In genomic region chr1:91511386-91511785, GRCh38 we compare ENCODE assay signal across 8 cellular contexts. TPM values are rescaled to one million over a fixed set of nuclear protein-coding genes. Genes with fewer than 3 reads are reported as not detected.
DNase-seq lines count a peak whose midpoint lies in the region; ATAC-seq, FAIRE-seq and TF ChIP-seq lines count a peak whose summit lies in the region.

No MANE protein-coding gene starts in this region.

- H3K36me3 ChIP-seq in RWPE2 (ENCODE audit: low read depth): peaks cover 98% of the 10 kb centered on the region
- H3K36me3 ChIP-seq in small intestine (ENCODE audit: control insufficient read depth in 2 of 2, insufficient read depth in 2 of 2, low read length in 2 of 2): peaks cover 0 to 2% of the 10 kb centered on the region in 2 donors

- H3K9me3 Mint-ChIP-seq in activated naive CD8-positive, alpha-beta T cell treated with anti-CD3 and anti-CD28 coated beads, Interleukin-2, amount 50 U/mL, for 24 hours: no peaks in the 10 kb centered on the region

- H3K4me1 ChIP-seq in RWPE2 (ENCODE audit: insufficient read depth, poor library complexity, severe bottlenecking): no peaks in the 10 kb centered on the region
- H3K4me1 ChIP-seq in small intestine (ENCODE audit: control insufficient read depth in 2 of 2, insufficient read depth in 1 of 2, low read depth in 1 of 2, low read length in 1 of 2): no peaks in the 10 kb centered on the region

- H3K4me3 Mint-ChIP-seq in activated naive CD8-positive, alpha-beta T cell treated with anti-CD3 and anti-CD28 coated beads, Interleukin-2, amount 50 U/mL, for 24 hours: no peak overlapping the region

- H3K9me3 ChIP-seq in RWPE2 (ENCODE audit: severe bottlenecking) (no peaks in the 10 kb centered on the region), small intestine (ENCODE audit: control insufficient read depth, low read depth) (no peaks in the 10 kb centered on the region)

- H3K36me3 Mint-ChIP-seq in activated naive CD8-positive, alpha-beta T cell treated with anti-CD3 and anti-CD28 coated beads, Interleukin-2, amount 50 U/mL, for 24 hours (ENCODE audit: low read depth): peaks cover 45% of the 10 kb centered on the region

- H3K27ac Mint-ChIP-seq in activated naive CD8-positive, alpha-beta T cell treated with anti-CD3 and anti-CD28 coated beads, Interleukin-2, amount 50 U/mL, for 24 hours: no peak overlapping the region

- no peaks in the 10 kb centered on the region for H3K27me3 Mint-ChIP-seq in activated naive CD8-positive, alpha-beta T cell treated with anti-CD3 and anti-CD28 coated beads, Interleukin-2, amount 50 U/mL, for 24 hours

- WGBS in small intestine, 3 donors: 30 to 46% (median 36%) methylated on average over 3 of the region's 3 CpGs

- TF ChIP-seq CTCF in RWPE2 (IDR thresholded peaks at IDR 0.05; ENCODE audit: poor library complexity, severe bottlenecking) (peak; percentile 70), fibroblast of villous mesenchyme (IDR thresholded peaks at IDR 0.05; ENCODE audit: insufficient read depth, low read depth, low read length) (peak; percentile 72)

- H3K27ac ChIP-seq in RWPE2 (ENCODE audit: poor library complexity, severe bottlenecking) (no peak overlapping the region), small intestine (ENCODE audit: low read depth in 1 of 2, low read length in 1 of 2) (no peak overlapping the region)

- H3K4me3 ChIP-seq in RWPE2 (ENCODE audit: severe bottlenecking) (no peak overlapping the region), fibroblast of villous mesenchyme (ENCODE audit: low read depth, low read length) (no peak overlapping the region), small intestine (ENCODE audit: low read depth in 1 of 2, low read length in 2 of 2) (no peak overlapping the region)

- peak; percentile 65 for FAIRE-seq in small intestine (lab: Jason Lieb, UNC)

- ATAC-seq in GM21723 (IDR thresholded peaks at IDR 0.05; ENCODE audit: unreplicated experiment): peak; percentile 52
- ATAC-seq in RWPE2 (ENCODE audit: low read depth): no peak
- ATAC-seq in activated naive CD8-positive, alpha-beta T cell treated with anti-CD3 and anti-CD28 coated beads, Interleukin-2, amount 50 U/mL, for 24 hours: no peak

- H3K4me1 Mint-ChIP-seq in activated naive CD8-positive, alpha-beta T cell treated with anti-CD3 and anti-CD28 coated beads, Interleukin-2, amount 50 U/mL, for 24 hours: peaks cover 5% of the 10 kb centered on the region

- H3K27me3 ChIP-seq in RWPE2 (ENCODE audit: insufficient read depth, poor library complexity, severe bottlenecking) (no peaks in the 10 kb centered on the region), small intestine (ENCODE audit: control insufficient read depth in 2 of 2, insufficient read depth in 2 of 2, low read length in 2 of 2) (no peaks in the 10 kb centered on the region)

- DNase-seq in AML-193 (lab: John Stamatoyannopoulos, UW): peak; percentile 36 to 44
- DNase-seq in RWPE2 (ENCODE audit: low spot score): no peak
- peak; percentile 69 for DNase-seq in fibroblast of villous mesenchyme (ENCODE audit: low read depth)
- peak; percentile 47 for DNase-seq in small intestine
- DNase-seq in activated naive CD8-positive, alpha-beta T cell treated with anti-CD3 and anti-CD28 coated beads, Interleukin-2, amount 50 U/mL, for 24 hours: no peak
- no peak for DNase-seq in activated naive CD4-positive, alpha-beta T cell treated with Interleukin-2 at 50 U/mL for 16 hours
- no peak for DNase-seq in cerebellar nuclear complex (lab: John Stamatoyannopoulos, UW)

RNA-seq across cellular contexts. Expression of gene CDC7, which starts 10.7 kb away (rescaled TPM):
- total RNA-seq in fibroblast of villous mesenchyme: 5.2 and 6.5 TPM in 2 replicates
- 1 to 10 TPM in 2 of 3 donors, under 1 TPM in 1; 0.27 to 6.0 (median 1.1) TPM for polyA plus RNA-seq in small intestine

Comparison
In these comparisons a context has a peak if more than half of its experiments do, and no peak if none do; other contexts are left out.
1. DNase-seq: peak in AML-193 (2 of 2), fibroblast of villous mesenchyme (single experiment) and small intestine (single experiment); none in RWPE2 (single experiment), activated naive CD8-positive, alpha-beta T cell treated with anti-CD3 and anti-CD28 coated beads, Interleukin-2, amount 50 U/mL, for 24 hours (single experiment), activated naive CD4-positive, alpha-beta T cell treated with Interleukin-2 at 50 U/mL for 16 hours (single experiment) and cerebellar nuclear complex (0 of 2).